8 cellular contexts compared by ENCODE assay signal in the genomic region with DNA sequence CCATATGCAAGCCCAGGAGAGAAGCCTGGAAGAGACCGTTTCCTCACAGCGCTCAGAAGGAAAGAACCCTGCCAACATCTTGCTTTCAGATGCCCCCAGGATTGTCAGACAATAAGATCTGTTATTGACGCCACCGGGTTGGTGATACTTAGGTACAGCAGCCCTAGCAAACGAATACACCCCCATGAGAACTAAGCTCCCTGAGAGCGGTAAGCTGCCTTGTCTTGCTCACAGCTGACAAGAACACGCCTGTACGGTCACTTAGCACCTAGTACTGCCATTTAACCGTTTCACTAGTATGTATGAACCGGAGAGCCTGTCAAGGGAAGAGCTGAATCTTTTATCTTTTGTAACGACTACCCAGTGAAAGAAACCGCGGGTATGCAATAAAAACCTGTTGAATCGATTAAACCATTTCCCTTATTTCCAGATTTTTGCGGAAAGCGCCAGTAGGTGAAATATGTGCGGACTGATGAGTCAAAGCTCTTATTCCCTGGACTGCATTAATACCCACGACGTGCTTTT. TPM values are rescaled to one million over a fixed set of nuclear protein-coding genes. Genes with fewer than 3 reads are reported as not detected.
DNase-seq lines count a peak whose midpoint lies in the region; ATAC-seq and TF ChIP-seq lines count a peak whose summit lies in the region.

No MANE protein-coding gene starts in this region.

- TF ChIP-seq CTCF in hepatocyte (IDR thresholded peaks at IDR 0.05; ENCODE audit: poor library complexity), result no peak

- H4K20me1 ChIP-seq in hepatocyte (ENCODE audit: insufficient read depth, poor library complexity, severe bottlenecking), result no peaks in the 10 kb centered on the region

- peaks cover 54% of the 10 kb centered on the region for H3K27me3 Mint-ChIP-seq in activated T-helper 1 cell treated with anti-CD3 and anti-CD28 coated beads, Interleukin-12 subunit alpha, Interleukin-12 subunit beta, Interleukin-2, Interleukin-4 antibody, amounts not matched to agents 30 ng/mL and 10 ng/mL and 1 ng/mL, durations not matched to agents 14 hours and 24 hours and 36 hours (ENCODE audit: insufficient read depth)

- H3K9me2 ChIP-seq in hepatocyte (replicated peaks; ENCODE audit: insufficient read depth), result no peaks in the 10 kb centered on the region

- H3K4me2 ChIP-seq in hepatocyte, result peak overlapping the region; percentile 77

- WGBS in hepatocyte (ENCODE audit: low lambda C conversion rate, missing lambda C conversion rate), result 3% methylated on average over 17 of the region's 19 CpGs

- peak overlapping the region; percentile 12 for H3K4me3 Mint-ChIP-seq in activated T-helper 1 cell treated with anti-CD3 and anti-CD28 coated beads, Interleukin-12 subunit alpha, Interleukin-12 subunit beta, Interleukin-2, Interleukin-4 antibody, amounts not matched to agents 30 ng/mL and 10 ng/mL and 1 ng/mL, durations not matched to agents 14 hours and 24 hours and 36 hours

- intact Hi-C loops in activated T-helper 1 cell treated with anti-CD3 and anti-CD28 coated beads, Interleukin-12 subunit alpha, Interleukin-12 subunit beta, Interleukin-2, Interleukin-4 antibody, amounts not matched to agents 30 ng/mL and 10 ng/mL and 1 ng/mL, durations not matched to agents 14 hours and 24 hours and 36 hours (cut with micrococcal nuclease), result no loop called here

- H3K27ac ChIP-seq in hepatocyte, result peak overlapping the region; percentile 4

- peak; percentile 56 for DNase-seq in DMS 273 (lab: John Stamatoyannopoulos, UW; ENCODE audit: unreplicated experiment)
- DNase-seq in DMS 273 treated with DMSO at 0.1 percent for 48 hours (lab: John Stamatoyannopoulos, UW), result no peak
- no peak for DNase-seq in activated T-helper 1 cell treated with anti-CD3 and anti-CD28 coated beads, Interleukin-12 subunit alpha, Interleukin-12 subunit beta, Interleukin-2, Interleukin-4 antibody, amounts not matched to agents 30 ng/mL and 10 ng/mL and 1 ng/mL, durations not matched to agents 14 hours and 24 hours and 36 hours (ENCODE audit: low spot score)
- DNase-seq in hepatocyte (ENCODE audit: low spot score), result peak; percentile 28
- DNase-seq in skeletal muscle cell (ENCODE audit: low read depth), result no peak
- no peak for DNase-seq in central memory CD4-positive, alpha-beta T cell
- no peak for DNase-seq in foreskin melanocyte

- H3K79me2 ChIP-seq in hepatocyte, result no peaks in the 10 kb centered on the region

- peaks cover 4% of the 10 kb centered on the region for H3K9me3 Mint-ChIP-seq in activated T-helper 1 cell treated with anti-CD3 and anti-CD28 coated beads, Interleukin-12 subunit alpha, Interleukin-12 subunit beta, Interleukin-2, Interleukin-4 antibody, amounts not matched to agents 30 ng/mL and 10 ng/mL and 1 ng/mL, durations not matched to agents 14 hours and 24 hours and 36 hours

- peaks cover 5% of the 10 kb centered on the region for H3K36me3 Mint-ChIP-seq in activated T-helper 1 cell treated with anti-CD3 and anti-CD28 coated beads, Interleukin-12 subunit alpha, Interleukin-12 subunit beta, Interleukin-2, Interleukin-4 antibody, amounts not matched to agents 30 ng/mL and 10 ng/mL and 1 ng/mL, durations not matched to agents 14 hours and 24 hours and 36 hours (ENCODE audit: low read depth)

- no peak overlapping the region for H3K27ac Mint-ChIP-seq in activated T-helper 1 cell treated with anti-CD3 and anti-CD28 coated beads, Interleukin-12 subunit alpha, Interleukin-12 subunit beta, Interleukin-2, Interleukin-4 antibody, amounts not matched to agents 30 ng/mL and 10 ng/mL and 1 ng/mL, durations not matched to agents 14 hours and 24 hours and 36 hours

- no peak for ATAC-seq in HG03175 (IDR thresholded peaks at IDR 0.05; ENCODE audit: unreplicated experiment)

- H3K36me3 ChIP-seq in hepatocyte (replicated peaks; ENCODE audit: insufficient read depth, low read depth), result no peaks in the 10 kb centered on the region

- peak overlapping the region; percentile 36 for H3K4me3 ChIP-seq in hepatocyte
- H3K4me3 ChIP-seq in skeletal muscle cell (ENCODE audit: low read depth, low read length), result peak overlapping the region; percentile 58

- H3K4me1 ChIP-seq in hepatocyte (ENCODE audit: insufficient read depth), result no peaks in the 10 kb centered on the region

- H3K9me3 ChIP-seq in hepatocyte (ENCODE audit: low read depth), result no peaks in the 10 kb centered on the region

- peaks cover 14% of the 10 kb centered on the region for H3K4me1 Mint-ChIP-seq in activated T-helper 1 cell treated with anti-CD3 and anti-CD28 coated beads, Interleukin-12 subunit alpha, Interleukin-12 subunit beta, Interleukin-2, Interleukin-4 antibody, amounts not matched to agents 30 ng/mL and 10 ng/mL and 1 ng/mL, durations not matched to agents 14 hours and 24 hours and 36 hours (ENCODE audit: low read depth)

- H2AFZ ChIP-seq in hepatocyte, result peak overlapping the region; percentile 75

- H3K27me3 ChIP-seq in hepatocyte, result peaks cover 7% of the 10 kb centered on the region

RNA-seq across cellular contexts. Expression of a gene that starts 0.6 kb away (rescaled TPM):
- not detected in 2 replicates for total RNA-seq in activated T-helper 1 cell treated with anti-CD3 and anti-CD28 coated beads, Interleukin-12 subunit alpha, Interleukin-12 subunit beta, Interleukin-2, Interleukin-4 antibody, amounts not matched to agents 30 ng/mL and 10 ng/mL and 1 ng/mL, durations not matched to agents 14 hours and 24 hours and 36 hours
- 0.36 and 0.90 TPM in 2 replicates for total RNA-seq in hepatocyte
- 0.22 and 0.28 TPM in 2 replicates for polyA plus RNA-seq in hepatocyte

Comparison
In these comparisons a context has a peak if more than half of its experiments do, and no peak if none do; other contexts are left out.
1. DNase-seq: peak in DMS 273 (single experiment) and hepatocyte (single experiment); none in DMS 273 treated with DMSO at 0.1 percent for 48 hours (single experiment), activated T-helper 1 cell treated with anti-CD3 and anti-CD28 coated beads, Interleukin-12 subunit alpha, Interleukin-12 subunit beta, Interleukin-2, Interleukin-4 antibody, amounts not matched to agents 30 ng/mL and 10 ng/mL and 1 ng/mL, durations not matched to agents 14 hours and 24 hours and 36 hours (single experiment), skeletal muscle cell (single experiment), central memory CD4-positive, alpha-beta T cell (single experiment) and foreskin melanocyte (single experiment).